ENCODE assay signal across 26 cellular contexts in the genomic region with DNA sequence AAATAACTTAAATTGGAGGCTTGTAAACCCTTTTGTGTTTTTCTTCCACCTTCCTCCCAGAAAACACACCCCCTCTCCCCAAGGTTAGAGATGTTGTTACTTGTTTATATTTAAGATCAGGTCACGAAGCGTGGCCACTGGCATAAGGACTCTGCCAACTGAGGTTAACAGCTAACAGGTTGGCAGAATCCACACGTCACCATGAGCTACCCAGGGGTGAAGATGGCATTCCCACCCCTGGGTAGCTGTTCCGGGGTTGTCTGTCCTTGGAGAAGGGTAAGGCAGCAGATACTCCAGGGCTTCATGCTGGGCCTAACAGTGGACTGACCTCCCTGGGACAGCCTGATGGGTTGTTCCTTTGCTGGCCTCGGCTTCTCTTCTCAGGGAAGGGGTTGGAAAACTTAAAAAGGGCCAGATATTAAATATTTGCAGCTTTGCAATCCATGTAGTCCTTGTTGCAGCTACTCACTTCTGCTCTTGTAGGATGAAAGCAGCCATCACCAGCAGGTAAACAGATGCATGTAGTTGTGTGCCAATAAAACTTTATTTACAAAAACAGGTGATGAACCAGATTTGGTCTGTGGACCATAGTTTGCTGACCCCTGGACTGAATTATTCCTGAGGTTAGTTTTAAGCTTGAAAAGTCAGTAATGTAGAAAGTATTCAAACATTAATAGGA.
A peak's percentile ranks its signal among the peaks of the same experiment; 100 is the strongest.
DNase-seq lines count a peak whose midpoint lies in the region; ATAC-seq and TF ChIP-seq lines count a peak whose summit lies in the region.
"Had no signal": no experiment of that assay in that cellular context is flagged by ENCODE, and none has a peak within 500 bp of the region (broad histone marks: within the 10 kb centered on the region; RNA-seq: fewer than 3 reads in every experiment).

No MANE protein-coding gene starts in this region.

- H3K18ac ChIP-seq in neuronal stem cell (ENCODE audit: low read length): peak overlapping the region; percentile 76

- H3K4me3 Mint-ChIP-seq in HFFc6: no peak overlapping the region
- H3K4me3 Mint-ChIP-seq: activated B cell treated with CpG ODN at 0.5 μM for 24 hours; activated CD4-positive, alpha-beta T cell treated with anti-CD3 and anti-CD28 coated beads, Interleukin-2, amount 10 ng/mL, durations not matched to agents 7 days and 5 days; activated T-cell treated with anti-CD3 and anti-CD28 coated beads, Interleukin-2, amount 50 U/mL, for 72 hours; central memory CD8-positive, alpha-beta T cell; H9; stimulated activated naive B cell treated with anti-CD40 and anti-IgM and Interleukin-4, amounts not matched to agents 10 μg/mL and 1 μg/mL and 100 μg/mL, for 72 hours; T-cell had no signal

- no peaks in the 10 kb centered on the region; the same call in 1 of the 2 replicates for H3K36me3 Mint-ChIP-seq in HFFc6 (ENCODE audit: low read depth)

- H3K9ac ChIP-seq in BLaER1 (peak overlapping the region; percentile 18; the same call in 1 of the 2 replicates), neuronal stem cell (ENCODE audit: low read depth, low read length, poor library complexity) (no peak overlapping the region)

- peak overlapping the region; percentile 18; the same call in 1 of the 2 replicates for H3K27ac Mint-ChIP-seq in HFFc6
- H3K27ac Mint-ChIP-seq: activated B cell treated with CpG ODN at 0.5 μM for 24 hours; activated CD4-positive, alpha-beta T cell treated with anti-CD3 and anti-CD28 coated beads, Interleukin-2, amount 10 ng/mL, durations not matched to agents 7 days and 5 days; activated T-cell treated with anti-CD3 and anti-CD28 coated beads, Interleukin-2, amount 50 U/mL, for 72 hours; stimulated activated naive B cell treated with anti-CD40 and anti-IgM and Interleukin-4, amounts not matched to agents 10 μg/mL and 1 μg/mL and 100 μg/mL, for 72 hours; T-cell had no signal

- H2AFZ ChIP-seq in neuronal stem cell (ENCODE audit: low read length): no peak overlapping the region
- H2AFZ ChIP-seq: hepatocyte had no signal

- H3K27me3 ChIP-seq in BLaER1 (no peaks in the 10 kb centered on the region), neuronal stem cell (ENCODE audit: control insufficient read depth in 3 of 3, insufficient read depth in 3 of 3, low read depth in 1 of 3, low read length in 3 of 3) (no peaks in the 10 kb centered on the region)
- H3K27me3 ChIP-seq: ascending aorta, BE2C, hepatocyte, upper lobe of right lung had no signal

- H4K8ac ChIP-seq in neuronal stem cell (ENCODE audit: low read depth, low read length): no peak overlapping the region

- H3K9me3 ChIP-seq in BLaER1 (no peaks in the 10 kb centered on the region), neuronal stem cell (replicated peaks in 1 of 2; ENCODE audit: control insufficient read depth in 2 of 2, insufficient read depth in 1 of 2, low read depth in 1 of 2, low read length in 2 of 2) (no peaks in the 10 kb centered on the region)
- H3K9me3 ChIP-seq: ascending aorta, BE2C, upper lobe of right lung had no signal

- H2AK5ac ChIP-seq in neuronal stem cell (ENCODE audit: low read depth, low read length): no peak overlapping the region

- peaks cover 4% of the 10 kb centered on the region for H3K79me1 ChIP-seq in neuronal stem cell (ENCODE audit: low read depth, low read length)

- H3K4ac ChIP-seq in neuronal stem cell (ENCODE audit: low read length): no peak overlapping the region

- H3K14ac ChIP-seq in neuronal stem cell (ENCODE audit: low read length): no peak overlapping the region

- H3K9me3 Mint-ChIP-seq in HFFc6: no peaks in the 10 kb centered on the region
- H3K9me3 Mint-ChIP-seq: activated B cell treated with CpG ODN at 0.5 μM for 24 hours; activated CD4-positive, alpha-beta T cell treated with anti-CD3 and anti-CD28 coated beads, Interleukin-2, amount 10 ng/mL, durations not matched to agents 7 days and 5 days; activated T-cell treated with anti-CD3 and anti-CD28 coated beads, Interleukin-2, amount 50 U/mL, for 72 hours; central memory CD8-positive, alpha-beta T cell; H9; stimulated activated naive B cell treated with anti-CD40 and anti-IgM and Interleukin-4, amounts not matched to agents 10 μg/mL and 1 μg/mL and 100 μg/mL, for 72 hours; T-cell had no signal

- no peak overlapping the region for H4K91ac ChIP-seq in neuronal stem cell (ENCODE audit: low read depth, low read length, poor library complexity)

- no peak for TF ChIP-seq CTCF in HFFc6 (IDR thresholded peaks at IDR 0.05)

- DNase-seq in HFFc6: no peak
- DNase-seq in neuronal stem cell (ENCODE audit: low spot score): no peak
- no peak for DNase-seq in COR-L47 (lab: John Stamatoyannopoulos, UW)
- no peak for DNase-seq in T-helper 1 cell
- no peak for DNase-seq in NCI-H1105 treated with DMSO at 0.1 percent for 48 hours (lab: John Stamatoyannopoulos, UW)
- DNase-seq: activated B cell treated with CpG ODN at 0.5 μM for 24 hours; activated CD4-positive, alpha-beta T cell treated with anti-CD3 and anti-CD28 coated beads, Interleukin-2, amount 10 ng/mL, durations not matched to agents 7 days and 5 days; activated T-cell treated with anti-CD3 and anti-CD28 coated beads, Interleukin-2, amount 50 U/mL, for 72 hours; BE2C; H9; mammary epithelial cell; NCI-H1694; NCI-H446 treated with DMSO at 0.1 percent for 48 hours; RPMI8226; stimulated activated naive B cell treated with anti-CD40 and anti-IgM and Interleukin-4, amounts not matched to agents 10 μg/mL and 1 μg/mL and 100 μg/mL, for 72 hours; substantia nigra; T-cell; upper lobe of right lung had no signal

- peaks cover 100% of the 10 kb centered on the region for H4K20me1 ChIP-seq in BLaER1

- H2BK5ac ChIP-seq in neuronal stem cell (ENCODE audit: low read length): peak overlapping the region; percentile 17

- no peak for ATAC-seq in GM19395 (IDR thresholded peaks at IDR 0.05; ENCODE audit: unreplicated experiment)
- ATAC-seq: activated T-cell treated with anti-CD3 and anti-CD28 coated beads, Interleukin-2, amount 50 U/mL, for 72 hours; T-cell; upper lobe of right lung had no signal

- H2BK12ac ChIP-seq in neuronal stem cell (ENCODE audit: low read length): peak overlapping the region; percentile 63

- H3K4me2 ChIP-seq in BLaER1 (peak overlapping the region; percentile 70), neuronal stem cell (ENCODE audit: insufficient read depth, low read length, poor library complexity, severe bottlenecking) (no peak overlapping the region)
- H3K4me2 ChIP-seq: hepatocyte had no signal

- H3K4me1 Mint-ChIP-seq in HFFc6 (ENCODE audit: low read depth): peaks cover 48% of the 10 kb centered on the region

- no peak overlapping the region for H3K23ac ChIP-seq in neuronal stem cell (ENCODE audit: low read depth, low read length, poor library complexity)

- H2BK120ac ChIP-seq in neuronal stem cell (ENCODE audit: low read depth, low read length): no peak overlapping the region

- peaks cover 86% of the 10 kb centered on the region for H3K36me3 ChIP-seq in BLaER1
- H3K36me3 ChIP-seq in neuronal stem cell (replicated peaks in 1 of 2; ENCODE audit: control insufficient read depth in 2 of 2, insufficient read depth in 2 of 2, low read length in 2 of 2): peaks cover 2 to 49% of the 10 kb centered on the region in 2 donors
- H3K36me3 ChIP-seq: upper lobe of right lung had no signal

- peak overlapping the region; percentile 5 for H2BK15ac ChIP-seq in neuronal stem cell (ENCODE audit: low read length)

- no CpG with 5 or more reads among the region's 5 CpGs for WGBS in neuronal stem cell (ENCODE audit: extremely low coverage in 2 of 2, insufficient read length in 2 of 2, insufficient replicate concordance in 1 of 2), 2 donors

- H3K27ac ChIP-seq in BLaER1: peak overlapping the region; percentile 21; the same call in 1 of the 2 replicates
- peak overlapping the region; percentile 72 for H3K27ac ChIP-seq in cingulate gyrus (ENCODE audit: low read depth, low read length)
- H3K27ac ChIP-seq in neuronal stem cell (replicated peaks; ENCODE audit: low read length): peak overlapping the region; percentile 58
- H3K27ac ChIP-seq: ascending aorta, HL-60, upper lobe of right lung had no signal

- H3K27me3 Mint-ChIP-seq in HFFc6 (ENCODE audit: insufficient read depth): no peaks in the 10 kb centered on the region; the same call in 1 of the 2 replicates
- H3K27me3 Mint-ChIP-seq: activated B cell treated with CpG ODN at 0.5 μM for 24 hours; activated CD4-positive, alpha-beta T cell treated with anti-CD3 and anti-CD28 coated beads, Interleukin-2, amount 10 ng/mL, durations not matched to agents 7 days and 5 days; central memory CD8-positive, alpha-beta T cell; progenitor cell of endocrine pancreas; stimulated activated naive B cell treated with anti-CD40 and anti-IgM and Interleukin-4, amounts not matched to agents 10 μg/mL and 1 μg/mL and 100 μg/mL, for 72 hours; T-cell had no signal

- H3K4me1 ChIP-seq in BLaER1 (peaks cover 95% of the 10 kb centered on the region), neuronal stem cell (ENCODE audit: control insufficient read depth in 2 of 2, insufficient read depth in 1 of 2, low read depth in 1 of 2, low read length in 2 of 2) (peaks cover 61 to 67% of the 10 kb centered on the region in 2 donors)
- H3K4me1 ChIP-seq: ascending aorta, BE2C had no signal

- H3K4me3 ChIP-seq in BLaER1 (no peak overlapping the region), neuronal stem cell (ENCODE audit: low read length in 2 of 2) (no peak overlapping the region)
- H3K4me3 ChIP-seq: ascending aorta, hepatocyte, upper lobe of right lung had no signal

Comparison
In these comparisons a context has a peak if more than half of its experiments do, and no peak if none do; other contexts are left out.
1. H3K27ac ChIP-seq: peak in every context shown above with its lines; median percentile 72 in cingulate gyrus; 58 in neuronal stem cell; 21 in BLaER1.